Comparison of ENCODE assay signal across 1 cellular context in the genomic region with DNA sequence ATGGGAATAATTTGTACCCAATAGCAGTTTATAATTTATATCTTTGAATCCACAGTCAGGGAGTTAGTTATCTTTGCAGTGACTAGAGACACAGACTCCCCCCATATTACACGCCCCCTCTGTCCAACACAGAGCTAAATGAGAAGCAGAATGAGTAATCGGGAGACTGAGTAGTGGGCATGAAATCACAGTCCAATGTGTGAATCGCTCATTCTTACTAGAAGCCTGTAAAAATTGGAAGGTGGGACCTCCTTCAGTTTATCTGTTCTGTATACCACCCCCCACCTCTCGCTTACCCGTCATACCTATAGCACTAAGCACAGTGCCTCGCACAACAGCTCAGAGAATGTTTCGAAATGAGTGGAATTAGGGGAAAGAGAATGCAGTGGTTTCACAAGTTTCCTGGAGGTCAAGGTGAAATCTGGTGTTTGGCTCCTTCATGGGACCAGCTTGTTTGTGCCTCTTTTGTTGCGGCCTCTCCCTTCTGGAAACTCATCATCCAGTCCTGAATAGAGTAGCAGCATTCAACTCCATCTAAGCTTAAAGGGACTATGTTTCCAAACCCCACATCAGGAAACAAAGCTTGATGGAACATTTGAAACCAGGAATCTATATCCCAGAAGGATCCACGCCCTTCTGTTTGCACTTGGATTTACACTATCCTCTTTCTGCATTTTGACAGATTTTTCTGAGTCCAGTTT.
TF ChIP-seq lines count a peak whose summit lies in the region.

No MANE protein-coding gene starts in this region.

TF ChIP-seq in K562, 482 proteins besides CTCF, POLR2A, EP300 and RAD21 (continued from another document and continues in another):
- TF ChIP-seq E2F5 (CRISPR knock-in tag; IDR thresholded peaks at IDR 0.05) (no peak), TCF15 (CRISPR knock-in tag; IDR thresholded peaks at IDR 0.05) (peak; percentile 76; the same call in 1 of the 2 replicates), TEAD1 (CRISPR knock-in tag; IDR thresholded peaks at IDR 0.05) (no peak), THAP12 (CRISPR knock-in tag; IDR thresholded peaks at IDR 0.05) (no peak), ZFX (CRISPR knock-in tag; IDR thresholded peaks at IDR 0.05) (peak; percentile 33; the same call in 1 of the 2 replicates), ZNF184 (CRISPR knock-in tag; IDR thresholded peaks at IDR 0.05) (no peak), ESRRA (IDR thresholded peaks at IDR 0.05; ENCODE audit: borderline replicate concordance, low read depth) (peak; percentile 34; the same call in 1 of the 2 replicates), SIN3A (IDR thresholded peaks at IDR 0.05; ENCODE audit: borderline replicate concordance in 2 of 2, control insufficient read depth in 1 of 2, low read depth in 2 of 2, low read length in 2 of 2) (no peak), ZNF124 (CRISPR knock-in tag; IDR thresholded peaks at IDR 0.05) (no peak), ZNF253 (CRISPR knock-in tag; conservative IDR thresholded peaks at IDR 0.05) (no peak), SAFB2 (IDR thresholded peaks at IDR 0.05; ENCODE audit: borderline replicate concordance, low read depth, low read length, severe bottlenecking) (no peak), ELF2 (CRISPR knock-in tag; IDR thresholded peaks at IDR 0.05) (0 out of 2 replicates have a peak, but pooled peaks have one; percentile 16), ZNF609 (CRISPR knock-in tag; IDR thresholded peaks at IDR 0.05; ENCODE audit: borderline replicate concordance) (no peak), SETDB1 (IDR thresholded peaks at IDR 0.05; ENCODE audit: low read length) (no peak), LCOR (CRISPR knock-in tag; IDR thresholded peaks at IDR 0.05) (no peak), NFATC3 (IDR thresholded peaks at IDR 0.05) (no peak), ZNF551 (CRISPR knock-in tag; IDR thresholded peaks at IDR 0.05) (no peak), GABPA (tag; conservative IDR thresholded peaks at IDR 0.05; ENCODE audit: low read depth) (no peak), CBFB (CRISPR knock-in tag; IDR thresholded peaks at IDR 0.05) (no peak), ATF7 (IDR thresholded peaks at IDR 0.05) (no peak), C11orf30 (IDR thresholded peaks at IDR 0.05; ENCODE audit: low read depth) (no peak), FOS (IDR thresholded peaks at IDR 0.05; ENCODE audit: extremely low read depth, insufficient read length) (no peak), CREB3L1 (IDR thresholded peaks at IDR 0.05; ENCODE audit: borderline replicate concordance, low read depth) (no peak)
- TF ChIP-seq, protein P1, sequence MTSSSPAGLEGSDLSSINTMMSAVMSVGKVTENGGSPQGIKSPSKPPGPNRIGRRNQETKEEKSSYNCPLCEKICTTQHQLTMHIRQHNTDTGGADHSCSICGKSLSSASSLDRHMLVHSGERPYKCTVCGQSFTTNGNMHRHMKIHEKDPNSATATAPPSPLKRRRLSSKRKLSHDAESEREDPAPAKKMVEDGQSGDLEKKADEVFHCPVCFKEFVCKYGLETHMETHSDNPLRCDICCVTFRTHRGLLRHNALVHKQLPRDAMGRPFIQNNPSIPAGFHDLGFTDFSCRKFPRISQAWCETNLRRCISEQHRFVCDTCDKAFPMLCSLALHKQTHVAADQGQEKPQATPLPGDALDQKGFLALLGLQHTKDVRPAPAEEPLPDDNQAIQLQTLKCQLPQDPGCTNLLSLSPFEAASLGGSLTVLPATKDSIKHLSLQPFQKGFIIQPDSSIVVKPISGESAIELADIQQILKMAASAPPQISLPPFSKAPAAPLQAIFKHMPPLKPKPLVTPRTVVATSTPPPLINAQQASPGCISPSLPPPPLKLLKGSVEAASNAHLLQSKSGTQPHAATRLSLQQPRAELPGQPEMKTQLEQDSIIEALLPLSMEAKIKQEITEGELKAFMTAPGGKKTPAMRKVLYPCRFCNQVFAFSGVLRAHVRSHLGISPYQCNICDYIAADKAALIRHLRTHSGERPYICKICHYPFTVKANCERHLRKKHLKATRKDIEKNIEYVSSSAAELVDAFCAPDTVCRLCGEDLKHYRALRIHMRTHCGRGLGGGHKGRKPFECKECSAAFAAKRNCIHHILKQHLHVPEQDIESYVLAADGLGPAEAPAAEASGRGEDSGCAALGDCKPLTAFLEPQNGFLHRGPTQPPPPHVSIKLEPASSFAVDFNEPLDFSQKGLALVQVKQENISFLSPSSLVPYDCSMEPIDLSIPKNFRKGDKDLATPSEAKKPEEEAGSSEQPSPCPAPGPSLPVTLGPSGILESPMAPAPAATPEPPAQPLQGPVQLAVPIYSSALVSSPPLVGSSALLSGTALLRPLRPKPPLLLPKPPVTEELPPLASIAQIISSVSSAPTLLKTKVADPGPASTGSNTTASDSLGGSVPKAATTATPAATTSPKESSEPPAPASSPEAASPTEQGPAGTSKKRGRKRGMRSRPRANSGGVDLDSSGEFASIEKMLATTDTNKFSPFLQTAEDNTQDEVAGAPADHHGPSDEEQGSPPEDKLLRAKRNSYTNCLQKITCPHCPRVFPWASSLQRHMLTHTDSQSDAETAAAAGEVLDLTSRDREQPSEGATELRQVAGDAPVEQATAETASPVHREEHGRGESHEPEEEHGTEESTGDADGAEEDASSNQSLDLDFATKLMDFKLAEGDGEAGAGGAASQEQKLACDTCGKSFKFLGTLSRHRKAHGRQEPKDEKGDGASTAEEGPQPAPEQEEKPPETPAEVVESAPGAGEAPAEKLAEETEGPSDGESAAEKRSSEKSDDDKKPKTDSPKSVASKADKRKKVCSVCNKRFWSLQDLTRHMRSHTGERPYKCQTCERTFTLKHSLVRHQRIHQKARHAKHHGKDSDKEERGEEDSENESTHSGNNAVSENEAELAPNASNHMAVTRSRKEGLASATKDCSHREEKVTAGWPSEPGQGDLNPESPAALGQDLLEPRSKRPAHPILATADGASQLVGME (CRISPR knock-in tag; IDR thresholded peaks at IDR 0.05): no peak
- TF ChIP-seq, protein P2, sequence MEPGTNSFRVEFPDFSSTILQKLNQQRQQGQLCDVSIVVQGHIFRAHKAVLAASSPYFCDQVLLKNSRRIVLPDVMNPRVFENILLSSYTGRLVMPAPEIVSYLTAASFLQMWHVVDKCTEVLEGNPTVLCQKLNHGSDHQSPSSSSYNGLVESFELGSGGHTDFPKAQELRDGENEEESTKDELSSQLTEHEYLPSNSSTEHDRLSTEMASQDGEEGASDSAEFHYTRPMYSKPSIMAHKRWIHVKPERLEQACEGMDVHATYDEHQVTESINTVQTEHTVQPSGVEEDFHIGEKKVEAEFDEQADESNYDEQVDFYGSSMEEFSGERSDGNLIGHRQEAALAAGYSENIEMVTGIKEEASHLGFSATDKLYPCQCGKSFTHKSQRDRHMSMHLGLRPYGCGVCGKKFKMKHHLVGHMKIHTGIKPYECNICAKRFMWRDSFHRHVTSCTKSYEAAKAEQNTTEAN (CRISPR knock-in tag; IDR thresholded peaks at IDR 0.05): no peak
- TF ChIP-seq, protein P3, sequence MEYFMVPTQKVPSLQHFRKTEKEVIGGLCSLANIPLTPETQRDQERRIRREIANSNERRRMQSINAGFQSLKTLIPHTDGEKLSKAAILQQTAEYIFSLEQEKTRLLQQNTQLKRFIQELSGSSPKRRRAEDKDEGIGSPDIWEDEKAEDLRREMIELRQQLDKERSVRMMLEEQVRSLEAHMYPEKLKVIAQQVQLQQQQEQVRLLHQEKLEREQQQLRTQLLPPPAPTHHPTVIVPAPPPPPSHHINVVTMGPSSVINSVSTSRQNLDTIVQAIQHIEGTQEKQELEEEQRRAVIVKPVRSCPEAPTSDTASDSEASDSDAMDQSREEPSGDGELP (CRISPR knock-in tag; IDR thresholded peaks at IDR 0.05; ENCODE audit: borderline replicate concordance): no peak
- TF ChIP-seq, protein P4, sequence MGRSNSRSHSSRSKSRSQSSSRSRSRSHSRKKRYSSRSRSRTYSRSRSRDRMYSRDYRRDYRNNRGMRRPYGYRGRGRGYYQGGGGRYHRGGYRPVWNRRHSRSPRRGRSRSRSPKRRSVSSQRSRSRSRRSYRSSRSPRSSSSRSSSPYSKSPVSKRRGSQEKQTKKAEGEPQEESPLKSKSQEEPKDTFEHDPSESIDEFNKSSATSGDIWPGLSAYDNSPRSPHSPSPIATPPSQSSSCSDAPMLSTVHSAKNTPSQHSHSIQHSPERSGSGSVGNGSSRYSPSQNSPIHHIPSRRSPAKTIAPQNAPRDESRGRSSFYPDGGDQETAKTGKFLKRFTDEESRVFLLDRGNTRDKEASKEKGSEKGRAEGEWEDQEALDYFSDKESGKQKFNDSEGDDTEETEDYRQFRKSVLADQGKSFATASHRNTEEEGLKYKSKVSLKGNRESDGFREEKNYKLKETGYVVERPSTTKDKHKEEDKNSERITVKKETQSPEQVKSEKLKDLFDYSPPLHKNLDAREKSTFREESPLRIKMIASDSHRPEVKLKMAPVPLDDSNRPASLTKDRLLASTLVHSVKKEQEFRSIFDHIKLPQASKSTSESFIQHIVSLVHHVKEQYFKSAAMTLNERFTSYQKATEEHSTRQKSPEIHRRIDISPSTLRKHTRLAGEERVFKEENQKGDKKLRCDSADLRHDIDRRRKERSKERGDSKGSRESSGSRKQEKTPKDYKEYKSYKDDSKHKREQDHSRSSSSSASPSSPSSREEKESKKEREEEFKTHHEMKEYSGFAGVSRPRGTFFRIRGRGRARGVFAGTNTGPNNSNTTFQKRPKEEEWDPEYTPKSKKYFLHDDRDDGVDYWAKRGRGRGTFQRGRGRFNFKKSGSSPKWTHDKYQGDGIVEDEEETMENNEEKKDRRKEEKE (IDR thresholded peaks at IDR 0.05; ENCODE audit: borderline replicate concordance in 1 of 2, control insufficient read depth in 1 of 2, low read depth in 2 of 2, low read length in 1 of 2): no peak
